Comparison of ENCODE assay signal across 18 cellular contexts in genomic region chr11:92911478-92911877, GRCh38. TPM values are rescaled to one million over a fixed set of nuclear protein-coding genes. Genes with fewer than 3 reads are reported as not detected.
"Had no signal": no experiment of that assay in that cellular context is flagged by ENCODE, and none has a peak within 500 bp of the region (broad histone marks: within the 10 kb centered on the region; RNA-seq: fewer than 3 reads in every experiment).

No MANE protein-coding gene starts in this region.

- H3K4me3 Mint-ChIP-seq: activated CD4-positive, alpha-beta T cell treated with anti-CD3 and anti-CD28 coated beads, Interleukin-2, amount 10 ng/mL, durations not matched to agents 7 days and 5 days; activated naive CD4-positive, alpha-beta T cell treated with anti-CD3 and anti-CD28 coated beads for 36 hours; naive thymus-derived CD8-positive, alpha-beta T cell; WTC11 had no signal

- H3K4me1 Mint-ChIP-seq: activated CD4-positive, alpha-beta T cell treated with anti-CD3 and anti-CD28 coated beads, Interleukin-2, amount 10 ng/mL, durations not matched to agents 7 days and 5 days; naive thymus-derived CD8-positive, alpha-beta T cell had no signal

- DNase-seq: activated CD4-positive, alpha-beta T cell treated with anti-CD3 and anti-CD28 coated beads, Interleukin-2, amount 10 ng/mL, durations not matched to agents 7 days and 5 days; activated CD8-positive, alpha-beta memory T cell treated with anti-CD3 and anti-CD28 coated beads for 24 hours; activated naive CD4-positive, alpha-beta T cell treated with anti-CD3 and anti-CD28 coated beads for 36 hours; colonic mucosa; esophagus squamous epithelium; foreskin fibroblast; left colon; midbrain; naive thymus-derived CD8-positive, alpha-beta T cell; nucleus accumbens; right cardiac atrium; small intestine had no signal

- H3K27me3 Mint-ChIP-seq: activated CD4-positive, alpha-beta T cell treated with anti-CD3 and anti-CD28 coated beads, Interleukin-2, amount 10 ng/mL, durations not matched to agents 7 days and 5 days had no signal

- H3K36me3 Mint-ChIP-seq: naive thymus-derived CD8-positive, alpha-beta T cell; WTC11 had no signal

- H3K27ac Mint-ChIP-seq: activated CD4-positive, alpha-beta T cell treated with anti-CD3 and anti-CD28 coated beads, Interleukin-2, amount 10 ng/mL, durations not matched to agents 7 days and 5 days; activated naive CD4-positive, alpha-beta T cell treated with anti-CD3 and anti-CD28 coated beads for 36 hours; naive thymus-derived CD8-positive, alpha-beta T cell; WTC11 had no signal

- ATAC-seq: left colon; naive thymus-derived CD8-positive, alpha-beta T cell; right cardiac atrium; WTC11 had no signal

- H3K9me3 Mint-ChIP-seq: activated CD4-positive, alpha-beta T cell treated with anti-CD3 and anti-CD28 coated beads, Interleukin-2, amount 10 ng/mL, durations not matched to agents 7 days and 5 days; activated naive CD4-positive, alpha-beta T cell treated with anti-CD3 and anti-CD28 coated beads for 36 hours; naive thymus-derived CD8-positive, alpha-beta T cell; WTC11 had no signal

RNA-seq across cellular contexts. Expression of gene MTNR1B, which starts 58.0 kb away (rescaled TPM):
- total RNA-seq: activated CD4-positive, alpha-beta T cell treated with anti-CD3 and anti-CD28 coated beads, Interleukin-2, amount 10 ng/mL, durations not matched to agents 7 days and 5 days; activated naive CD4-positive, alpha-beta T cell treated with anti-CD3 and anti-CD28 coated beads for 36 hours; astrocyte; cardiac septum; colonic mucosa; esophagus squamous epithelium; left colon; lung; naive thymus-derived CD8-positive, alpha-beta T cell; posterior vena cava; right cardiac atrium; vagina; WTC11 had no signal
